23 cellular contexts compared by ENCODE assay signal in the genomic region with DNA sequence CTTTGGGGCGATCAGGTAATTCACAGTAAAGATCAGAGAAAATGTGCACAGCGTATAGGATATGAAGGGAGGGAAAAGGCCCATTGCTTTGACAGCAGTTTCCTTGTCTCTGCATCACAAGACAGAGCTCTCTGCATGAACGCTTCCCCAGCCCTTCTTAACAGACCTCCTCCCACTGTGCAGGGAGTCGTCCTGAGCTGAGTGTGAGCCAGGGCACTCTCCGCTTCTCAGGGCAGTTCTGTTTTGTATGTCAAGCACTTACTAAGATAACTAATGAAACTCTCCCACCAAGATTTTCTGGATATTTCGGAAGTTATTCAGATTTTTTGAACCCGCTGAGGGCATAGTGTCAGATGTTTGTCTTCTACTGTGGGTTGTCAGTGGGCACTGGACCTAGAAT.
DNase-seq lines count a peak whose midpoint lies in the region; ATAC-seq, FAIRE-seq and TF ChIP-seq lines count a peak whose summit lies in the region.
"Had no signal": no experiment of that assay in that cellular context is flagged by ENCODE, and none has a peak within 500 bp of the region (broad histone marks: within the 10 kb centered on the region; RNA-seq: fewer than 3 reads in every experiment).

No MANE protein-coding gene starts in this region.

- H3K9ac ChIP-seq in neural progenitor cell (no peak overlapping the region), Karpas-422 (ENCODE audit: low read length) (no peak overlapping the region)
- H3K9ac ChIP-seq: GM23248 had no signal

- H3K4me2 ChIP-seq in A549 (peak overlapping the region; percentile 62; the same call in 1 of the 3 replicates), neural progenitor cell (peak overlapping the region; percentile 28), Karpas-422 (ENCODE audit: low read depth, low read length, poor library complexity, severe bottlenecking) (no peak overlapping the region)

- H3K27ac ChIP-seq in A549, result peak overlapping the region in 1 of 2 experiments; percentile 82; a peak in 3 of 6 replicates
- H3K27ac ChIP-seq in neural progenitor cell, result no peak overlapping the region
- H3K27ac ChIP-seq in Karpas-422 (ENCODE audit: low read length), result no peak overlapping the region
- H3K27ac ChIP-seq: 22Rv1, GM23248 had no signal

- FAIRE-seq in A549 (lab: Jason Lieb, UNC) (no peak), RCC 7860 (lab: Jason Lieb, UNC) (no peak)
- FAIRE-seq: GM12891, GM19239 had no signal

- H4K20me1 ChIP-seq in neural progenitor cell (ENCODE audit: low read depth) (no peaks in the 10 kb centered on the region), Karpas-422 (ENCODE audit: insufficient read depth, low read depth, low read length) (no peaks in the 10 kb centered on the region)

- POLR2A ChIA-PET in A549 (lab: Yijun Ruan, JAX), result no interaction called here

- H3K9me3 ChIP-seq in A549 (no peaks in the 10 kb centered on the region), neural progenitor cell (ENCODE audit: low read depth) (no peaks in the 10 kb centered on the region), Karpas-422 (ENCODE audit: low read length) (no peaks in the 10 kb centered on the region)
- H3K9me3 ChIP-seq: Caco-2 had no signal

- H3F3A ChIP-seq in neural progenitor cell (ENCODE audit: low read depth), result no peaks in the 10 kb centered on the region

- peaks cover 3% of the 10 kb centered on the region for H3K27me3 Mint-ChIP-seq in neural progenitor cell (ENCODE audit: insufficient read depth, low read depth)

- H3K4me1 ChIP-seq in A549 (peaks cover 44% of the 10 kb centered on the region), neural progenitor cell (peaks cover 21% of the 10 kb centered on the region), Karpas-422 (ENCODE audit: low read length) (peaks cover 5% of the 10 kb centered on the region)

- 88% methylated on average over 7 of the region's 7 CpGs for WGBS in A549 (ENCODE audit: missing lambda C conversion rate)

- no peak for DNase-seq in A549 (ENCODE audit: low read depth in 1 of 2, low spot score in 1 of 2)
- DNase-seq in RCC 7860 (ENCODE audit: low spot score), result peak; percentile 17
- DNase-seq in glomerular visceral epithelial cell (ENCODE audit: extremely low spot score), result peak; percentile 39
- DNase-seq in neural progenitor cell (ENCODE audit: low spot score), result peak; percentile 49
- no peak for DNase-seq in Karpas-422
- DNase-seq in NCI-H1436 treated with DMSO at 0.1 percent for 48 hours (lab: John Stamatoyannopoulos, UW), result no peak
- DNase-seq: Caco-2, GM23248, HCEC 1CT, KBM-7, NCI-H1417, NCI-H1930, NCI-H226, NCI-H524, NCI-H82, OCI-M1, SHP77 had no signal

- no peak overlapping the region for H3K4me3 Mint-ChIP-seq in neural progenitor cell
- H3K4me3 Mint-ChIP-seq: B cell had no signal

- H3K36me3 ChIP-seq in neural progenitor cell, result no peaks in the 10 kb centered on the region
- H3K36me3 ChIP-seq in Karpas-422 (ENCODE audit: insufficient read depth, low read length), result no peaks in the 10 kb centered on the region

- no peaks in the 10 kb centered on the region for H3K9me2 ChIP-seq in Karpas-422 (replicated peaks; ENCODE audit: insufficient read depth, low read length)

- TF ChIP-seq EP300 in A549 (IDR thresholded peaks at IDR 0.05), result no peak

- H2AFZ ChIP-seq in neural progenitor cell (replicated peaks), result peak overlapping the region; percentile 86
- H2AFZ ChIP-seq in Karpas-422 (ENCODE audit: low read length), result no peak overlapping the region
- H2AFZ ChIP-seq: GM23248 had no signal

- ATAC-seq in A549 (no peak), GM19328 (IDR thresholded peaks at IDR 0.05; ENCODE audit: unreplicated experiment) (no peak), HG03097 (IDR thresholded peaks at IDR 0.05; ENCODE audit: low FRiP score, unreplicated experiment) (no peak)

- H3K9me3 Mint-ChIP-seq in neural progenitor cell, result no peaks in the 10 kb centered on the region

- H3K27me3 ChIP-seq in neural progenitor cell (no peaks in the 10 kb centered on the region), Karpas-422 (ENCODE audit: low read length) (no peaks in the 10 kb centered on the region)

- H3K79me2 ChIP-seq in neural progenitor cell (ENCODE audit: low read depth), result no peaks in the 10 kb centered on the region
- no peaks in the 10 kb centered on the region for H3K79me2 ChIP-seq in Karpas-422 (ENCODE audit: low read length)

- no peak for TF ChIP-seq CTCF in A549 (IDR thresholded peaks at IDR 0.05)
- no peak for TF ChIP-seq CTCF in neural progenitor cell (IDR thresholded peaks at IDR 0.05)

- no peaks in the 10 kb centered on the region for H3K36me3 Mint-ChIP-seq in neural progenitor cell

- no peak overlapping the region for H3K4me3 ChIP-seq in A549
- H3K4me3 ChIP-seq in neural progenitor cell, result no peak overlapping the region
- H3K4me3 ChIP-seq in Karpas-422 (ENCODE audit: low read length), result no peak overlapping the region
- H3K4me3 ChIP-seq: GM23248 had no signal

- H3K4me1 Mint-ChIP-seq in neural progenitor cell, result peaks cover 30% of the 10 kb centered on the region
- H3K4me1 Mint-ChIP-seq: B cell had no signal

- no peak for TF ChIP-seq RAD21 in A549 (conservative IDR thresholded peaks at IDR 0.05 in 1 of 2, IDR thresholded peaks at IDR 0.05 in 1 of 2)

- no peak overlapping the region for H3K27ac Mint-ChIP-seq in neural progenitor cell
- H3K27ac Mint-ChIP-seq: B cell had no signal

- CTCF ChIA-PET in A549 (lab: Yijun Ruan, JAX), result interaction anchor here (1.6 to 3.3 kb wide), 2 partner anchors 9 to 18 kb away, joined by 8 to 18 read pairs; no protein-coding TSS in a partner anchor

- no peak for TF ChIP-seq POLR2A in A549 (IDR thresholded peaks at IDR 0.05; ENCODE audit: low read length)

TF ChIP-seq in A549, 52 proteins besides CTCF, POLR2A, EP300 and RAD21:
- no peak for TF ChIP-seq KDM5A (IDR thresholded peaks at IDR 0.05)
- no peak for TF ChIP-seq JUN (IDR thresholded peaks at IDR 0.05)
- no peak for TF ChIP-seq HOXA7 (CRISPR knock-in tag; IDR thresholded peaks at IDR 0.05)
- no peak for TF ChIP-seq ESRRA (IDR thresholded peaks at IDR 0.05; ENCODE audit: borderline replicate concordance, low read length)
- TF ChIP-seq RARB (CRISPR knock-in tag; IDR thresholded peaks at IDR 0.05), result no peak
- TF ChIP-seq BHLHE40 (IDR thresholded peaks at IDR 0.05; ENCODE audit: low read depth, low read length), result no peak
- no peak for TF ChIP-seq FOXS1 (CRISPR knock-in tag; IDR thresholded peaks at IDR 0.05)
- TF ChIP-seq, protein P1, sequence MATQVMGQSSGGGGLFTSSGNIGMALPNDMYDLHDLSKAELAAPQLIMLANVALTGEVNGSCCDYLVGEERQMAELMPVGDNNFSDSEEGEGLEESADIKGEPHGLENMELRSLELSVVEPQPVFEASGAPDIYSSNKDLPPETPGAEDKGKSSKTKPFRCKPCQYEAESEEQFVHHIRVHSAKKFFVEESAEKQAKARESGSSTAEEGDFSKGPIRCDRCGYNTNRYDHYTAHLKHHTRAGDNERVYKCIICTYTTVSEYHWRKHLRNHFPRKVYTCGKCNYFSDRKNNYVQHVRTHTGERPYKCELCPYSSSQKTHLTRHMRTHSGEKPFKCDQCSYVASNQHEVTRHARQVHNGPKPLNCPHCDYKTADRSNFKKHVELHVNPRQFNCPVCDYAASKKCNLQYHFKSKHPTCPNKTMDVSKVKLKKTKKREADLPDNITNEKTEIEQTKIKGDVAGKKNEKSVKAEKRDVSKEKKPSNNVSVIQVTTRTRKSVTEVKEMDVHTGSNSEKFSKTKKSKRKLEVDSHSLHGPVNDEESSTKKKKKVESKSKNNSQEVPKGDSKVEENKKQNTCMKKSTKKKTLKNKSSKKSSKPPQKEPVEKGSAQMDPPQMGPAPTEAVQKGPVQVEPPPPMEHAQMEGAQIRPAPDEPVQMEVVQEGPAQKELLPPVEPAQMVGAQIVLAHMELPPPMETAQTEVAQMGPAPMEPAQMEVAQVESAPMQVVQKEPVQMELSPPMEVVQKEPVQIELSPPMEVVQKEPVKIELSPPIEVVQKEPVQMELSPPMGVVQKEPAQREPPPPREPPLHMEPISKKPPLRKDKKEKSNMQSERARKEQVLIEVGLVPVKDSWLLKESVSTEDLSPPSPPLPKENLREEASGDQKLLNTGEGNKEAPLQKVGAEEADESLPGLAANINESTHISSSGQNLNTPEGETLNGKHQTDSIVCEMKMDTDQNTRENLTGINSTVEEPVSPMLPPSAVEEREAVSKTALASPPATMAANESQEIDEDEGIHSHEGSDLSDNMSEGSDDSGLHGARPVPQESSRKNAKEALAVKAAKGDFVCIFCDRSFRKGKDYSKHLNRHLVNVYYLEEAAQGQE (IDR thresholded peaks at IDR 0.05), result no peak
- TF ChIP-seq KDM1A (IDR thresholded peaks at IDR 0.05; ENCODE audit: low read depth), result no peak
- no peak for TF ChIP-seq ATOH8 (CRISPR knock-in tag; IDR thresholded peaks at IDR 0.05; ENCODE audit: low read depth)
- no peak for TF ChIP-seq GATA3 (IDR thresholded peaks at IDR 0.05; ENCODE audit: borderline replicate concordance)
- no peak for TF ChIP-seq MAX (IDR thresholded peaks at IDR 0.05)
- TF ChIP-seq CEBPB (IDR thresholded peaks at IDR 0.05), result no peak
- no peak for TF ChIP-seq RCOR1 (IDR thresholded peaks at IDR 0.05; ENCODE audit: low read depth, low read length)
- TF ChIP-seq ZSCAN20 (CRISPR knock-in tag; IDR thresholded peaks at IDR 0.05), result no peak
- no peak for TF ChIP-seq HEYL (CRISPR knock-in tag; IDR thresholded peaks at IDR 0.05)
- no peak for TF ChIP-seq ZC3H11A (IDR thresholded peaks at IDR 0.05)
- no peak for TF ChIP-seq NR3C1 (IDR thresholded peaks at IDR 0.05)
- no peak for TF ChIP-seq EHMT2 (IDR thresholded peaks at IDR 0.05; ENCODE audit: low read depth)

Comparison
In these comparisons a context has a peak if more than half of its experiments do, and no peak if none do; other contexts are left out.
1. DNase-seq: peak in RCC 7860 (single experiment), glomerular visceral epithelial cell (single experiment) and neural progenitor cell (single experiment); none in A549 (0 of 2), Karpas-422 (single experiment) and NCI-H1436 treated with DMSO at 0.1 percent for 48 hours (single experiment).